Comparison of ENCODE assay signal across 28 cellular contexts in genomic region chr17:72460711-72461110, GRCh38.
DNase-seq lines count a peak whose midpoint lies in the region; ATAC-seq, FAIRE-seq and TF ChIP-seq lines count a peak whose summit lies in the region.
"Had no signal": no experiment of that assay in that cellular context is flagged by ENCODE, and none has a peak within 500 bp of the region (broad histone marks: within the 10 kb centered on the region; RNA-seq: fewer than 3 reads in every experiment).

No MANE protein-coding gene starts in this region.

- H3K4me2 ChIP-seq in A549 = peak overlapping the region; percentile 9; the same call in 2 of the 3 replicates

- TF ChIP-seq CTCF in A549 (IDR thresholded peaks at IDR 0.05) = no peak

- H3K27ac ChIP-seq in A549 = peak overlapping the region; percentile 84 to 88
- H3K27ac ChIP-seq: heart left ventricle had no signal

- H3K27me3 ChIP-seq in MG63 = no peaks in the 10 kb centered on the region

- intact Hi-C loops in posterior vena cava (cut with DNase I) = loop anchor here in 1 of 2 donors (10.0 kb wide), 1 partner anchor 56 kb away; no protein-coding TSS in a partner anchor

- H3K9me3 ChIP-seq in A549 = 0 out of 3 replicates have a peak, but pooled peaks cover 7% of the 10 kb centered on the region
- H3K9me3 ChIP-seq in MG63 = no peaks in the 10 kb centered on the region
- H3K9me3 ChIP-seq: heart left ventricle had no signal

- H3K4me1 ChIP-seq in A549 = peaks cover 97% of the 10 kb centered on the region
- H3K4me1 ChIP-seq: heart left ventricle had no signal

- CTCF ChIA-PET in A549 (lab: Yijun Ruan, JAX) = interaction anchor here (0.7 to 1.8 kb wide), 6 partner anchors 9 to 79 kb away, joined by 3 to 5 read pairs (median 4); no protein-coding TSS in a partner anchor

- TF ChIP-seq RAD21 in A549 (conservative IDR thresholded peaks at IDR 0.05 in 1 of 2, IDR thresholded peaks at IDR 0.05 in 1 of 2) = no peak

- no peak for TF ChIP-seq EP300 in A549 (IDR thresholded peaks at IDR 0.05)

- TF ChIP-seq POLR2A in A549 (IDR thresholded peaks at IDR 0.05; ENCODE audit: low read length) = no peak

- ATAC-seq in A549 (no peak), HG02852 (IDR thresholded peaks at IDR 0.05; ENCODE audit: unreplicated experiment) (no peak)
- ATAC-seq: CD8-positive, alpha-beta T cell; effector memory CD8-positive, alpha-beta T cell; heart left ventricle; naive thymus-derived CD4-positive, alpha-beta T cell; SK-N-SH treated with all-trans-retinoic acid at 6 μM for 48 hours; T-helper 17 cell had no signal

- no peak for FAIRE-seq in A549 (lab: Jason Lieb, UNC)
- FAIRE-seq: GM12891, H1, keratinocyte had no signal

- no peaks in the 10 kb centered on the region for H3K36me3 ChIP-seq in MG63
- H3K36me3 ChIP-seq: heart left ventricle had no signal

- H3K4me3 ChIP-seq in A549 (no peak overlapping the region), MG63 (no peak overlapping the region)
- H3K4me3 ChIP-seq: heart left ventricle had no signal

- DNase-seq in A549 (ENCODE audit: low read depth in 1 of 2, low spot score in 1 of 2) = peak in 1 of 2 experiments; percentile 49
- DNase-seq in MG63 = peak; percentile 48
- DNase-seq in fibroblast of peridontal ligament (ENCODE audit: extremely low read depth) = peak; percentile 5
- DNase-seq in posterior vena cava (ENCODE audit: low spot score) = peak; percentile 26
- no peak for DNase-seq in A172 (ENCODE audit: low spot score)
- DNase-seq in T1000 (lab: John Stamatoyannopoulos, UW) = no peak
- DNase-seq in SIG-M5 (lab: John Stamatoyannopoulos, UW) = no peak
- DNase-seq: activated gamma-delta T cell treated with Interleukin-2 at 50 U/mL for 16 hours; activated T-cell treated with anti-CD3 and anti-CD28 coated beads, Interleukin-2, amount 50 U/mL, for 24 hours; CD8-positive, alpha-beta T cell; DMS 273 treated with DMSO at 0.1 percent for 48 hours; effector memory CD8-positive, alpha-beta T cell; erythroblast; foreskin melanocyte; heart left ventricle; naive thymus-derived CD4-positive, alpha-beta T cell; NCI-H146; NCI-H446; NCI-H774; stimulated activated CD4-positive, alpha-beta T cell treated with anti-CD3 and anti-CD28 coated beads, Interleukin-15, amount 100 ng/mL, for 24 hours; stimulated activated CD4-positive, alpha-beta T cell treated with anti-CD3 and anti-CD28 coated beads, Interleukin-4, amount 100 ng/mL, for 4 hours; substantia nigra; T-helper 17 cell had no signal

- POLR2A ChIA-PET in A549 (lab: Yijun Ruan, JAX) = no interaction called here

TF ChIP-seq in A549, 52 proteins besides CTCF, POLR2A, EP300 and RAD21:
- TF ChIP-seq CBX2 (IDR thresholded peaks at IDR 0.05; ENCODE audit: borderline replicate concordance, low read depth) = no peak
- no peak for TF ChIP-seq EHMT2 (IDR thresholded peaks at IDR 0.05; ENCODE audit: low read depth)
- TF ChIP-seq ZSCAN20 (CRISPR knock-in tag; IDR thresholded peaks at IDR 0.05) = 0 out of 2 replicates have a peak, but pooled peaks have one; percentile 5
TF ChIP-seq in A549: peak in this region for 1.

Comparison
In these comparisons a context has a peak if more than half of its experiments do, and no peak if none do; other contexts are left out.
1. DNase-seq: peak in MG63 (single experiment), fibroblast of peridontal ligament (single experiment) and posterior vena cava (single experiment); none in A172 (single experiment), T1000 (single experiment) and SIG-M5 (single experiment).